Comparison of ENCODE assay signal across 9 cellular contexts in genomic region chr5:171386861-171387254, GRCh38. TPM values are rescaled to one million over a fixed set of nuclear protein-coding genes. Genes with fewer than 3 reads are reported as not detected.
A peak's percentile ranks its signal among the peaks of the same experiment; 100 is the strongest.
DNase-seq lines count a peak whose midpoint lies in the region; ATAC-seq and TF ChIP-seq lines count a peak whose summit lies in the region.
"Had no signal": no experiment of that assay in that cellular context is flagged by ENCODE, and none has a peak within 500 bp of the region (broad histone marks: within the 10 kb centered on the region; RNA-seq: fewer than 3 reads in every experiment).

No MANE protein-coding gene starts in this region.

- no peaks in the 10 kb centered on the region for H3K4me1 ChIP-seq in breast epithelium
- H3K4me1 ChIP-seq in mesodermal cell (ENCODE audit: control insufficient read depth, insufficient read depth, low read length, poor library complexity, severe bottlenecking), result peaks cover 3% of the 10 kb centered on the region

- no peak for TF ChIP-seq CTCF in breast epithelium (IDR thresholded peaks at IDR 0.05)

- H3K4me3 ChIP-seq in breast epithelium (peak overlapping the region; percentile 87 to 92 (median 89)), mesodermal cell (ENCODE audit: extremely low read depth, insufficient read depth, low read length, poor library complexity, severe bottlenecking) (peak overlapping the region; percentile 94)

- no peak for ATAC-seq in GM19463 (IDR thresholded peaks at IDR 0.05; ENCODE audit: unreplicated experiment)

- H3K27ac ChIP-seq in breast epithelium (peak overlapping the region; percentile 95), mesodermal cell (ENCODE audit: low read depth, low read length, severe bottlenecking) (peak overlapping the region; percentile 95)

- H3K36me3 ChIP-seq in breast epithelium, result no peaks in the 10 kb centered on the region
- H3K36me3 ChIP-seq in mesodermal cell (ENCODE audit: control insufficient read depth, insufficient read depth, low read length), result peaks cover 31% of the 10 kb centered on the region

- 3 to 9% methylated on average over 5 to 7 of the region's 16 CpGs for WGBS in mesodermal cell (ENCODE audit: insufficient coverage in 2 of 2), 2 experiments

- peak; percentile 30 for DNase-seq in Daoy (ENCODE audit: low read depth)
- DNase-seq in KG1 (lab: John Stamatoyannopoulos, UW), result peak; percentile 85
- no peak for DNase-seq in breast epithelium (ENCODE audit: low spot score in 2 of 2)
- no peak for DNase-seq in AG08395 (ENCODE audit: low spot score)
- DNase-seq in KBM-7, result no peak
- DNase-seq in T1000 (lab: John Stamatoyannopoulos, UW), result no peak

- no peaks in the 10 kb centered on the region for H3K27me3 ChIP-seq in breast epithelium

- intact Hi-C loops in breast epithelium (cut with DNase I; ENCODE audit: low total_unique reads), result no loop called here

- in situ Hi-C loops in KBM-7 (cut with MboI; ENCODE audit: low pct_unique_long_range_greater_than_20kb, low sequenced_read_pairs), result no loop called here

- H3K9me3 ChIP-seq in breast epithelium (no peaks in the 10 kb centered on the region), mesodermal cell (ENCODE audit: control insufficient read depth, low read length) (no peaks in the 10 kb centered on the region)

- TF ChIP-seq POLR2A in breast epithelium (IDR thresholded peaks at IDR 0.05), result no peak

RNA-seq across cellular contexts. Expression of gene NPM1, which starts 0.8 kb away (rescaled TPM):
- 3,269 and 4,718 TPM in 2 replicates for total RNA-seq in Daoy (2014; rRNA removed; shearing (Covaris generic))
- total RNA-seq in breast epithelium, result 100 to 1,000 TPM; 582 to 739 (median 669) TPM
- 2,493 TPM for polyA plus RNA-seq in mesodermal cell (2013, experiment 1 of 2)
- polyA plus RNA-seq in mesodermal cell (2013, experiment 2 of 2), result 2,739 TPM

RNA-seq across cellular contexts. Expression of gene FGF18, which starts 32.6 kb away (rescaled TPM):
- 0.29 TPM in 1 of 2 replicates, not detected in the other for total RNA-seq in Daoy (2014; rRNA removed; shearing (Covaris generic))
- 1 to 10 TPM in 1 of 3 donors, under 1 TPM in 2; 0.16 to 1.6 (median 0.33) TPM for total RNA-seq in breast epithelium
- polyA plus RNA-seq in mesodermal cell (2013, experiment 1 of 2), result 0.22 TPM
- 0.30 TPM for polyA plus RNA-seq in mesodermal cell (2013, experiment 2 of 2)
- total RNA-seq: T-helper 1 cell treated with Interleukin-12 subunit alpha and Interleukin-12 subunit beta and Interleukin-4 antibody, amounts not matched to agents 30 ng/mL and 1 ng/mL, for 36 hours had no signal

Comparison
In these comparisons a context has a peak if more than half of its experiments do, and no peak if none do; other contexts are left out.
1. DNase-seq: peak in Daoy (single experiment) and KG1 (single experiment); none in breast epithelium (0 of 2), AG08395 (single experiment), KBM-7 (single experiment) and T1000 (single experiment).